8 cellular contexts compared by ENCODE assay signal in the genomic region with DNA sequence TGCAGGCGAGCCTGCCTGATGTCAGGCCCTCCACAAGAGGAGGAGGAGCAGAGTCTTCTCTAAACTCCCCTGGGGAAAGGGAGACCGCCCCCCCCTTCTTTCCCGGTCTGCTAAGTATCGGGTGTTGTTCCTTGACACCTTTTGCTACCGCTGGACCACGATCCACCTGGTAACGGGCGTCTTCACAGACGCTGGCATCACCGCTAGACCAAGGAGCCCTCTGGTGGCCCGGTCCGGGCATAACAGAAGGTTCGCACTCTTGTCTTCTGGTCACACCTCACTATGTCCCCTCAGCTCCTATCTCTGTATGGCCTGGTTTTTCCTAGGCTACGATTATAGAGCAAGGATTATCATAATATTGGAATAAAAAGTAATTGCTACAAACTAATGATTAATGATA.
A peak's percentile ranks its signal among the peaks of the same experiment; 100 is the strongest.
DNase-seq lines count a peak whose midpoint lies in the region; ATAC-seq and TF ChIP-seq lines count a peak whose summit lies in the region.
"Not testable (repeated sequence)": the region's sequence is repeated elsewhere in the genome, so short reads cannot be mapped to it uniquely, and the experiment has no call there.

No MANE protein-coding gene starts in this region.

- H3K27me3 Mint-ChIP-seq in activated naive CD8-positive, alpha-beta T cell treated with anti-CD3 and anti-CD28 coated beads for 36 hours = not testable (repeated sequence)

- not testable (repeated sequence) for H3K9ac ChIP-seq in fibroblast of lung (ENCODE audit: insufficient read depth, low read length)

- peak; percentile 25 to 44 for TF ChIP-seq CTCF in fibroblast of lung (conservative IDR thresholded peaks at IDR 0.05 in 1 of 2, IDR thresholded peaks at IDR 0.05 in 1 of 2; ENCODE audit: low read depth in 1 of 2, low read length in 2 of 2)
- not testable (repeated sequence) for TF ChIP-seq CTCF in lung (IDR thresholded peaks at IDR 0.05; ENCODE audit: control extremely low read depth, extremely low read depth)
- TF ChIP-seq CTCF in thyroid gland (IDR thresholded peaks at IDR 0.05) = peak in 2 of 6 experiments; percentile 36 to 54

- not testable (repeated sequence) for H3K4me2 ChIP-seq in fibroblast of lung (ENCODE audit: extremely low read depth, insufficient read depth, low read length)

- not testable (repeated sequence) for H3K4me3 ChIP-seq in fibroblast of lung (replicated peaks in 1 of 4; ENCODE audit: control extremely low read depth in 1 of 4, insufficient read depth in 1 of 4, low read depth in 3 of 4, low read length in 4 of 4); lung; thyroid gland (replicated peaks in 1 of 3)

- WGBS in lung, 2 donors = 20 to 26% methylated on average over 12 to 13 of the region's 14 CpGs
- 24 to 37% methylated on average over 12 to 14 of the region's 14 CpGs for WGBS in thyroid gland, 2 donors

- not testable (repeated sequence) for H3K36me3 Mint-ChIP-seq in activated naive CD8-positive, alpha-beta T cell treated with anti-CD3 and anti-CD28 coated beads for 36 hours

- peak; percentile 47 for DNase-seq in Daoy (ENCODE audit: low read depth)
- peak; percentile 74 for DNase-seq in NAMALWA (ENCODE audit: low spot score)
- DNase-seq in activated CD4-positive, alpha-beta T cell treated with anti-CD3 and anti-CD28 coated beads for 48 hours = peak; percentile 73
- DNase-seq in activated naive CD8-positive, alpha-beta T cell treated with anti-CD3 and anti-CD28 coated beads for 36 hours = peak; percentile 51
- DNase-seq in fibroblast of lung (ENCODE audit: low read depth in 2 of 2) = peak in 1 of 2 donors; percentile 36
- DNase-seq in lung (ENCODE audit: low spot score) = peak; percentile 55
- DNase-seq in stimulated activated CD4-positive, alpha-beta T cell treated with anti-CD3 and anti-CD28 coated beads, Interleukin-15, amount 100 ng/mL, for 24 hours = peak; percentile 76
- peak; percentile 63 to 66 for DNase-seq in thyroid gland

- not testable (repeated sequence) for H3K9me3 Mint-ChIP-seq in activated naive CD8-positive, alpha-beta T cell treated with anti-CD3 and anti-CD28 coated beads for 36 hours

- not testable (repeated sequence) for H4K20me1 ChIP-seq in fibroblast of lung (ENCODE audit: control insufficient read depth, extremely low read depth, insufficient read depth, low read length)

- not testable (repeated sequence) for H3K27ac ChIP-seq in fibroblast of lung (ENCODE audit: insufficient read depth, low read length); lung (ENCODE audit: low read depth in 1 of 2, low read length in 1 of 2); thyroid gland

- H3K27ac Mint-ChIP-seq in activated naive CD8-positive, alpha-beta T cell treated with anti-CD3 and anti-CD28 coated beads for 36 hours = not testable (repeated sequence)

- H3K27me3 ChIP-seq in fibroblast of lung (ENCODE audit: control insufficient read depth, insufficient read depth, low read length); lung (ENCODE audit: control insufficient read depth, insufficient read depth); thyroid gland: not testable (repeated sequence)

- not testable (repeated sequence) for H2AFZ ChIP-seq in fibroblast of lung (ENCODE audit: low read length)

- H3K9me3 ChIP-seq in fibroblast of lung (ENCODE audit: control insufficient read depth, insufficient read depth, low read depth, low read length); lung (ENCODE audit: control insufficient read depth in 2 of 2, insufficient read depth in 1 of 2, low read length in 1 of 2); thyroid gland: not testable (repeated sequence)

- H3K4me1 Mint-ChIP-seq in activated naive CD8-positive, alpha-beta T cell treated with anti-CD3 and anti-CD28 coated beads for 36 hours = not testable (repeated sequence)

- H3K4me1 ChIP-seq in fibroblast of lung (ENCODE audit: control insufficient read depth, extremely low read depth, insufficient read depth, low read length); lung (ENCODE audit: control insufficient read depth in 2 of 2, insufficient read depth in 2 of 2, low read length in 2 of 2); thyroid gland: not testable (repeated sequence)

- H3K79me2 ChIP-seq in fibroblast of lung (ENCODE audit: control insufficient read depth, insufficient read depth, low read length) = not testable (repeated sequence)

- ATAC-seq in lung (ENCODE audit: insufficient read depth, low FRiP score) = not testable (repeated sequence)

- not testable (repeated sequence) for H3K36me3 ChIP-seq in fibroblast of lung (ENCODE audit: control insufficient read depth, insufficient read depth, low read length); lung (ENCODE audit: control insufficient read depth in 2 of 2, insufficient read depth in 2 of 2, low read length in 2 of 2); thyroid gland

- intact Hi-C loops in thyroid gland (cut with DNase I) = not testable (repeated sequence)

- H3K4me3 Mint-ChIP-seq in activated naive CD8-positive, alpha-beta T cell treated with anti-CD3 and anti-CD28 coated beads for 36 hours = not testable (repeated sequence)

- not testable (repeated sequence) for TF ChIP-seq POLR2A in thyroid gland (IDR thresholded peaks at IDR 0.05)
